8 cellular contexts compared by ENCODE assay signal in genomic region chr6:33344771-33345697, GRCh38. TPM values are rescaled to one million over a fixed set of nuclear protein-coding genes. Genes with fewer than 3 reads are reported as not detected.
A peak's percentile ranks its signal among the peaks of the same experiment; 100 is the strongest.
DNase-seq lines count a peak whose midpoint lies in the region; ATAC-seq and TF ChIP-seq lines count a peak whose summit lies in the region.

No MANE protein-coding gene starts in this region.

- H3K27ac ChIP-seq in Panc1 (ENCODE audit: low read length) (no peak overlapping the region), fibroblast of lung (ENCODE audit: insufficient read depth, low read length) (no peak overlapping the region), tibial artery (no peak overlapping the region)

- TF ChIP-seq CTCF in Panc1 (IDR thresholded peaks at IDR 0.05), result peak; percentile 83
- peak; percentile 41 to 58 for TF ChIP-seq CTCF in fibroblast of lung (conservative IDR thresholded peaks at IDR 0.05 in 1 of 2, IDR thresholded peaks at IDR 0.05 in 1 of 2; ENCODE audit: low read depth in 1 of 2, low read length in 2 of 2)
- TF ChIP-seq CTCF in tibial artery (IDR thresholded peaks at IDR 0.05), result peak; percentile 55 to 61

- peak; percentile 82 for DNase-seq in EH (ENCODE audit: low read depth)
- peak; percentile 62 to 66 for DNase-seq in Kasumi-1 (lab: John Stamatoyannopoulos, UW)
- DNase-seq in Panc1 (ENCODE audit: low read depth, low spot score), result peak; percentile 46
- peak; percentile 57 for DNase-seq in activated T-cell treated with anti-CD3 and anti-CD28 coated beads, Interleukin-2, amount 50 U/mL, for 4 hours
- DNase-seq in fibroblast of lung (ENCODE audit: low read depth in 2 of 2), result peak; percentile 75 to 93
- DNase-seq in tibial artery, result peak; percentile 46 to 67
- DNase-seq in GOT3 (lab: John Stamatoyannopoulos, UW), result no peak

- H2AFZ ChIP-seq in fibroblast of lung (ENCODE audit: low read length) (no peak overlapping the region), neuron (ENCODE audit: low read depth, low read length) (peak overlapping the region; percentile 52)

- BruUV-seq in Panc1 (replicated peaks; lab: Mats Ljungman, UMichigan), result no TSS peak

- CTCF ChIA-PET in Panc1 (lab: Charles Lee), result interaction anchor here (0.6 to 1.2 kb wide), 8 partner anchors 8 to 782 kb away, joined by 3 to 7 read pairs (median 4); partner anchors contain the start of gene B3GALT4

- H3K9ac ChIP-seq in fibroblast of lung (ENCODE audit: insufficient read depth, low read length), result no peak overlapping the region

- no peaks in the 10 kb centered on the region for H3K36me3 Mint-ChIP-seq in activated T-cell treated with anti-CD3 and anti-CD28 coated beads, Interleukin-2, amount 50 U/mL, for 4 hours (ENCODE audit: insufficient read depth)

- ATAC-seq in Panc1, result peak; percentile 85
- peak; percentile 64 to 71 for ATAC-seq in activated T-cell treated with anti-CD3 and anti-CD28 coated beads, Interleukin-2, amount 50 U/mL, for 4 hours

- H3K79me2 ChIP-seq in fibroblast of lung (ENCODE audit: control insufficient read depth, insufficient read depth, low read length), result no peaks in the 10 kb centered on the region

- no peak overlapping the region for H3K4me2 ChIP-seq in fibroblast of lung (ENCODE audit: extremely low read depth, insufficient read depth, low read length)

- in situ Hi-C loops in Panc1 (cut with HindIII; ENCODE audit: low pct_unique_long_range_greater_than_20kb, low sequenced_read_pairs), result no loop called here

- intact Hi-C loops in Panc1 (cut with micrococcal nuclease; ENCODE audit: unreplicated experiment), result no loop called here
- intact Hi-C loops in tibial artery (cut with DNase I; ENCODE audit: low total_unique reads), result no loop called here

- POLR2A ChIA-PET in Panc1 (lab: Charles Lee), result interaction anchor here (0.7 kb wide), 1 partner anchor 34 kb away, joined by 3 read pairs; no protein-coding TSS in a partner anchor

- peak overlapping the region in 1 of 2 experiments; percentile 26; a peak in 1 of 4 replicates for H3K4me3 ChIP-seq in Panc1 (ENCODE audit: low read depth in 2 of 2, low read length in 2 of 2)
- H3K4me3 ChIP-seq in fibroblast of lung (replicated peaks in 1 of 4; ENCODE audit: control extremely low read depth in 1 of 4, insufficient read depth in 1 of 4, low read depth in 3 of 4, low read length in 4 of 4), result no peak overlapping the region
- no peak overlapping the region for H3K4me3 ChIP-seq in neuron (ENCODE audit: low read length)
- peak overlapping the region in 1 of 2 donors; percentile 0 for H3K4me3 ChIP-seq in tibial artery

- 0 out of 2 replicates have a peak, but pooled peaks cover 4% of the 10 kb centered on the region for H3K4me1 ChIP-seq in Panc1 (ENCODE audit: control insufficient read depth, insufficient read depth, low read length)
- H3K4me1 ChIP-seq in fibroblast of lung (ENCODE audit: control insufficient read depth, extremely low read depth, insufficient read depth, low read length), result no peaks in the 10 kb centered on the region
- no peaks in the 10 kb centered on the region for H3K4me1 ChIP-seq in neuron (ENCODE audit: insufficient read depth, low read length)
- peaks cover 0 to 10% (median 4%) of the 10 kb centered on the region in 4 donors for H3K4me1 ChIP-seq in tibial artery

- H3K9me3 Mint-ChIP-seq in activated T-cell treated with anti-CD3 and anti-CD28 coated beads, Interleukin-2, amount 50 U/mL, for 4 hours, result no peaks in the 10 kb centered on the region

- H3K36me3 ChIP-seq in Panc1 (ENCODE audit: control insufficient read depth, insufficient read depth, low read length), result no peaks in the 10 kb centered on the region
- no peaks in the 10 kb centered on the region for H3K36me3 ChIP-seq in fibroblast of lung (ENCODE audit: control insufficient read depth, insufficient read depth, low read length)
- H3K36me3 ChIP-seq in neuron (ENCODE audit: insufficient read depth, low read length), result no peaks in the 10 kb centered on the region
- no peaks in the 10 kb centered on the region for H3K36me3 ChIP-seq in tibial artery

- peak overlapping the region; percentile 69 for H3K4me3 Mint-ChIP-seq in activated T-cell treated with anti-CD3 and anti-CD28 coated beads, Interleukin-2, amount 50 U/mL, for 4 hours

- no peaks in the 10 kb centered on the region for H3K27me3 Mint-ChIP-seq in activated T-cell treated with anti-CD3 and anti-CD28 coated beads, Interleukin-2, amount 50 U/mL, for 4 hours (ENCODE audit: low read depth)

- peaks cover 34% of the 10 kb centered on the region for H3K4me1 Mint-ChIP-seq in activated T-cell treated with anti-CD3 and anti-CD28 coated beads, Interleukin-2, amount 50 U/mL, for 4 hours (ENCODE audit: low read depth)

- H3K27me3 ChIP-seq in Panc1 (ENCODE audit: control insufficient read depth, insufficient read depth, low read length), result no peaks in the 10 kb centered on the region
- no peaks in the 10 kb centered on the region for H3K27me3 ChIP-seq in fibroblast of lung (ENCODE audit: control insufficient read depth, insufficient read depth, low read length)
- H3K27me3 ChIP-seq in neuron (ENCODE audit: insufficient read depth, low read length), result peaks cover 11% of the 10 kb centered on the region
- H3K27me3 ChIP-seq in tibial artery, result no peaks in the 10 kb centered on the region

- no peaks in the 10 kb centered on the region for H4K20me1 ChIP-seq in fibroblast of lung (ENCODE audit: control insufficient read depth, extremely low read depth, insufficient read depth, low read length)

- H3K9me3 ChIP-seq in Panc1 (ENCODE audit: control insufficient read depth, insufficient read depth, low read depth, low read length) (no peaks in the 10 kb centered on the region), fibroblast of lung (ENCODE audit: control insufficient read depth, insufficient read depth, low read depth, low read length) (no peaks in the 10 kb centered on the region), neuron (ENCODE audit: low read length) (no peaks in the 10 kb centered on the region), tibial artery (no peaks in the 10 kb centered on the region)

RNA-seq across cellular contexts. Expression of gene DAXX, which starts 22.3 kb away (rescaled TPM):
- total RNA-seq in Panc1 (2021; ENCODE audit: unreplicated experiment) (77.6 TPM), fibroblast of lung (32.4 and 66.4 TPM in 2 replicates)
- polyA plus RNA-seq in Panc1 (2012; ENCODE audit: insufficient read length), result 81.1 TPM
- 10 to 100 TPM; 73.6 to 88.5 (median 81.5) TPM for total RNA-seq in activated T-cell treated with anti-CD3 and anti-CD28 coated beads, Interleukin-2, amount 50 U/mL, for 4 hours
- 32.4 and 58.4 TPM in 2 replicates for polyA plus RNA-seq in fibroblast of lung
- polyA plus RNA-seq in fibroblast of lung (2012), result 39.0 and 69.8 TPM in 2 replicates
- 90.0 and 108 TPM in 2 replicates for polyA minus RNA-seq in fibroblast of lung (ENCODE audit: low replicate concordance)

RNA-seq across cellular contexts. Expression of gene ZBTB22, which starts 27.5 kb away (rescaled TPM):
- total RNA-seq in Panc1 (2021; ENCODE audit: unreplicated experiment), result 16.0 TPM
- polyA plus RNA-seq in Panc1 (2012; ENCODE audit: insufficient read length), result 16.4 TPM
- total RNA-seq in activated T-cell treated with anti-CD3 and anti-CD28 coated beads, Interleukin-2, amount 50 U/mL, for 4 hours, result 1 to 10 TPM; 6.1 to 9.4 (median 8.9) TPM
- total RNA-seq in fibroblast of lung, result 23.6 and 31.2 TPM in 2 replicates
- polyA plus RNA-seq in fibroblast of lung, result 8.0 and 8.9 TPM in 2 replicates
- 12.0 and 14.8 TPM in 2 replicates for polyA plus RNA-seq in fibroblast of lung (2012)
- 23.1 and 32.8 TPM in 2 replicates for polyA minus RNA-seq in fibroblast of lung (ENCODE audit: low replicate concordance)

RNA-seq across cellular contexts. Expression of gene TAPBP, which starts 31.2 kb away (rescaled TPM):
- total RNA-seq in Panc1 (2021; ENCODE audit: unreplicated experiment) (246 TPM), fibroblast of lung (38.8 and 56.0 TPM in 2 replicates)
- 167 TPM for polyA plus RNA-seq in Panc1 (2012; ENCODE audit: insufficient read length)
- total RNA-seq in activated T-cell treated with anti-CD3 and anti-CD28 coated beads, Interleukin-2, amount 50 U/mL, for 4 hours, result 100 to 1,000 TPM; 265 to 315 (median 301) TPM
- polyA plus RNA-seq in fibroblast of lung, result 50.3 and 55.4 TPM in 2 replicates
- 62.8 and 67.0 TPM in 2 replicates for polyA plus RNA-seq in fibroblast of lung (2012)
- 94.8 and 117 TPM in 2 replicates for polyA minus RNA-seq in fibroblast of lung (ENCODE audit: low replicate concordance)

RNA-seq across cellular contexts. Expression of gene RGL2, which starts 46.3 kb away (rescaled TPM):
- total RNA-seq in Panc1 (2021; ENCODE audit: unreplicated experiment), result 84.4 TPM
- polyA plus RNA-seq in Panc1 (2012; ENCODE audit: insufficient read length), result 102 TPM
- total RNA-seq in activated T-cell treated with anti-CD3 and anti-CD28 coated beads, Interleukin-2, amount 50 U/mL, for 4 hours, result 10 to 100 TPM; 11.6 to 15.8 (median 15.4) TPM
- 22.1 and 22.8 TPM in 2 replicates for total RNA-seq in fibroblast of lung
- 17.4 and 20.5 TPM in 2 replicates for polyA plus RNA-seq in fibroblast of lung
- polyA plus RNA-seq in fibroblast of lung (2012), result 20.2 and 26.1 TPM in 2 replicates
- polyA minus RNA-seq in fibroblast of lung (ENCODE audit: low replicate concordance), result 54.9 and 57.4 TPM in 2 replicates

RNA-seq across cellular contexts. Expression of gene KIFC1, which starts 46.6 kb away (rescaled TPM):
- 81.8 TPM for total RNA-seq in Panc1 (2021; ENCODE audit: unreplicated experiment)
- 42.1 TPM for polyA plus RNA-seq in Panc1 (2012; ENCODE audit: insufficient read length)
- 1 to 10 TPM; 7.3 to 8.3 (median 7.4) TPM for total RNA-seq in activated T-cell treated with anti-CD3 and anti-CD28 coated beads, Interleukin-2, amount 50 U/mL, for 4 hours
- total RNA-seq in fibroblast of lung, result 0.51 and 5.3 TPM in 2 replicates
- polyA plus RNA-seq in fibroblast of lung, result 8.0 and 36.6 TPM in 2 replicates
- 7.5 and 33.4 TPM in 2 replicates for polyA plus RNA-seq in fibroblast of lung (2012)
- polyA minus RNA-seq in fibroblast of lung (ENCODE audit: low replicate concordance), result 6.1 and 27.2 TPM in 2 replicates
